In the genomic region with DNA sequence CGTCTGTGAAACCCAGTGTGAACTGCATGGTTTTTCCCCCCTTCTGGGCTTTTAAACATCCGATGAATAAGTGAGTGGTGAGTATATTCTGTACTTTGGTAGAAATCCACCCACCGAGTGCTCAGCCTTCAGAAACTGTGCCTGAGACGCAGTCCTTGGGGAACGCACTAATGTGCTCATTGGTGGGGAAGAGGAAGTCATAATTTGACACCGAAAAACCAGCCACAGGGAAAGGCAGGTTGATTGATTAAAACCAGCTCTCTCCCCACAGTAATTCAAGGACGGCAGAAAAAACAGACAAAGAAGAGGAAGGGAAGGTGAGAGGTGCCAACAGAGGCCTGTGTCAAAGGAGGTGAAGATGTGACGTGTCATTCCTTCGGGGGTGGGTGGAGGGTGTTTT, we compare ENCODE assay signal across 24 cellular contexts. TPM values are rescaled to one million over a fixed set of nuclear protein-coding genes. Genes with fewer than 3 reads are reported as not detected.
A peak's percentile ranks its signal among the peaks of the same experiment; 100 is the strongest.
DNase-seq lines count a peak whose midpoint lies in the region; ATAC-seq and TF ChIP-seq lines count a peak whose summit lies in the region.
"Had no signal": no experiment of that assay in that cellular context is flagged by ENCODE, and none has a peak within 500 bp of the region (broad histone marks: within the 10 kb centered on the region; RNA-seq: fewer than 3 reads in every experiment).

No MANE protein-coding gene starts in this region.

- no peak overlapping the region for H3K27ac ChIP-seq in BLaER1 treated with 17β-estradiol and CSF1 and Interleukin-3, amounts not matched to agents 10 nM and 100 nM
- no peak overlapping the region for H3K27ac ChIP-seq in osteoblast (ENCODE audit: low read depth, low read length)
- H3K27ac ChIP-seq in right cardiac atrium (ENCODE audit: low read length): no peak overlapping the region
- H3K27ac ChIP-seq: A549, SJSA1 had no signal

- H4K20me1 ChIP-seq in BLaER1 treated with 17β-estradiol and CSF1 and Interleukin-3, amounts not matched to agents 10 nM and 100 nM: no peaks in the 10 kb centered on the region
- H4K20me1 ChIP-seq in osteoblast (ENCODE audit: insufficient read depth, low read length): no peaks in the 10 kb centered on the region

- H3K36me3 ChIP-seq in BLaER1 treated with 17β-estradiol and CSF1 and Interleukin-3, amounts not matched to agents 10 nM and 100 nM: no peaks in the 10 kb centered on the region
- H3K36me3 ChIP-seq in osteoblast (ENCODE audit: insufficient read depth, low read length): no peaks in the 10 kb centered on the region
- H3K36me3 ChIP-seq: BE2C, SJSA1 had no signal

- no peak overlapping the region for H3K9ac ChIP-seq in BLaER1 treated with 17β-estradiol and CSF1 and Interleukin-3, amounts not matched to agents 10 nM and 100 nM

- peak overlapping the region in 7 of 11 experiments; percentile 20 to 62 (median 44); a peak in 14 of 22 replicates for H3K4me2 ChIP-seq in BLaER1 treated with 17β-estradiol and CSF1 and Interleukin-3, amounts not matched to agents 10 nM and 100 nM
- no peak overlapping the region for H3K4me2 ChIP-seq in osteoblast (ENCODE audit: insufficient read depth, low read length)
- H3K4me2 ChIP-seq: A549 had no signal

- no peaks in the 10 kb centered on the region for H3K27me3 ChIP-seq in BLaER1 treated with 17β-estradiol and CSF1 and Interleukin-3, amounts not matched to agents 10 nM and 100 nM
- H3K27me3 ChIP-seq in osteoblast (ENCODE audit: insufficient read depth, low read length) (no peaks in the 10 kb centered on the region), right cardiac atrium (ENCODE audit: control insufficient read depth, insufficient read depth) (no peaks in the 10 kb centered on the region)
- H3K27me3 ChIP-seq: BE2C had no signal

- ATAC-seq in right cardiac atrium: no peak
- ATAC-seq in HG03039 (IDR thresholded peaks at IDR 0.05; ENCODE audit: unreplicated experiment): no peak
- ATAC-seq: A549, Right ventricle myocardium inferior had no signal

- no peak overlapping the region for H2AFZ ChIP-seq in osteoblast (ENCODE audit: low read length)

- peak; percentile 93 for DNase-seq in NCI-H2171 treated with DMSO at 0.1 percent for 48 hours (lab: John Stamatoyannopoulos, UW)
- DNase-seq in endothelial cell (ENCODE audit: low spot score): no peak
- DNase-seq in osteoblast (ENCODE audit: insufficient read length, low spot score, missing footprints): peak; percentile 50
- no peak for DNase-seq in right cardiac atrium
- no peak for DNase-seq in activated CD4-positive, alpha-beta T cell treated with anti-CD3 and anti-CD28 coated beads, Interleukin-2, amount 50 U/mL, for 1 hour
- DNase-seq in NCI-H345 treated with DMSO at 0.1 percent for 48 hours (lab: John Stamatoyannopoulos, UW; ENCODE audit: unreplicated experiment): no peak
- DNase-seq: BE2C; CD4-positive, alpha-beta T cell; COR-L47; DMS 273 treated with DMSO at 0.1 percent for 48 hours; DMS79 treated with DMSO at 0.1 percent for 48 hours; H9; HFFc6; KBM-7; NCI-H1105; NCI-H146; NCI-H2029; NCI-H345; NCI-H524 treated with DMSO at 0.1 percent for 48 hours had no signal

- H3K9me3 Mint-ChIP-seq in endothelial cell (ENCODE audit: unreplicated experiment): no peaks in the 10 kb centered on the region
- H3K9me3 Mint-ChIP-seq: CD4-positive, alpha-beta T cell; H9 had no signal

- H3K4me3 ChIP-seq in BLaER1 treated with 17β-estradiol and CSF1 and Interleukin-3, amounts not matched to agents 10 nM and 100 nM: no peak overlapping the region
- no peak overlapping the region for H3K4me3 ChIP-seq in osteoblast (ENCODE audit: insufficient read depth, low read length)
- no peak overlapping the region for H3K4me3 ChIP-seq in right cardiac atrium (ENCODE audit: low read length)
- H3K4me3 ChIP-seq: A549, SJSA1 had no signal

- H3K4me3 Mint-ChIP-seq in endothelial cell (ENCODE audit: unreplicated experiment): no peak overlapping the region
- H3K4me3 Mint-ChIP-seq: CD4-positive, alpha-beta T cell; H9; HFFc6 had no signal

- TF ChIP-seq CTCF in endothelial cell (IDR thresholded peaks at IDR 0.05; ENCODE audit: unreplicated experiment) (no peak), osteoblast (IDR thresholded peaks at IDR 0.05; ENCODE audit: extremely low read depth, low read depth, low read length) (no peak)

- peaks cover 0 to 12% (median 9%) of the 10 kb centered on the region in 10 experiments; a peak in 11 of 20 replicates for H3K4me1 ChIP-seq in BLaER1 treated with 17β-estradiol and CSF1 and Interleukin-3, amounts not matched to agents 10 nM and 100 nM
- H3K4me1 ChIP-seq in osteoblast (ENCODE audit: insufficient read depth, low read length): no peaks in the 10 kb centered on the region
- H3K4me1 ChIP-seq in right cardiac atrium (ENCODE audit: control insufficient read depth, insufficient read depth, low read length): no peaks in the 10 kb centered on the region
- H3K4me1 ChIP-seq: A549, BE2C, SJSA1 had no signal

- no peaks in the 10 kb centered on the region for H3K79me2 ChIP-seq in osteoblast (ENCODE audit: insufficient read depth, low read length)

- H3K36me3 Mint-ChIP-seq in endothelial cell (ENCODE audit: low read depth, unreplicated experiment): no peaks in the 10 kb centered on the region

- peak overlapping the region; percentile 17 for H3K27ac Mint-ChIP-seq in endothelial cell (ENCODE audit: unreplicated experiment)
- H3K27ac Mint-ChIP-seq: CD4-positive, alpha-beta T cell; H9; HFFc6 had no signal

- peaks cover 6% of the 10 kb centered on the region for H3K4me1 Mint-ChIP-seq in endothelial cell (ENCODE audit: unreplicated experiment)

- WGBS in right cardiac atrium: 61% methylated on average over 9 of the region's 9 CpGs

- no peaks in the 10 kb centered on the region for H3K9me3 ChIP-seq in BLaER1 treated with 17β-estradiol and CSF1 and Interleukin-3, amounts not matched to agents 10 nM and 100 nM (replicated peaks in 1 of 11)
- H3K9me3 ChIP-seq in osteoblast (ENCODE audit: low read depth, low read length) (no peaks in the 10 kb centered on the region), right cardiac atrium (ENCODE audit: control insufficient read depth, low read length) (no peaks in the 10 kb centered on the region)
- H3K9me3 ChIP-seq: A549, BE2C, SJSA1 had no signal

- intact Hi-C loops in right cardiac atrium (cut with DNase I): no loop called here

- H3K27me3 Mint-ChIP-seq in endothelial cell (ENCODE audit: unreplicated experiment): peaks cover 2% of the 10 kb centered on the region
- H3K27me3 Mint-ChIP-seq: CD4-positive, alpha-beta T cell had no signal

RNA-seq across cellular contexts. Expression of gene EDN3, which starts 21.7 kb away (rescaled TPM):
- total RNA-seq in endothelial cell (ENCODE audit: unreplicated experiment): not detected
- total RNA-seq in osteoblast: not detected in 2 replicates
- not detected for total RNA-seq in right cardiac atrium
- polyA plus RNA-seq in right cardiac atrium: not detected
- total RNA-seq: HFFc6, Right ventricle myocardium inferior, SJSA1 had no signal

Comparison
In these comparisons a context has a peak if more than half of its experiments do, and no peak if none do; other contexts are left out.
1. DNase-seq: peak in NCI-H2171 treated with DMSO at 0.1 percent for 48 hours (single experiment) and osteoblast (single experiment); none in endothelial cell (single experiment), right cardiac atrium (0 of 3), activated CD4-positive, alpha-beta T cell treated with anti-CD3 and anti-CD28 coated beads, Interleukin-2, amount 50 U/mL, for 1 hour (single experiment) and NCI-H345 treated with DMSO at 0.1 percent for 48 hours (single experiment).